8 cellular contexts compared by ENCODE assay signal in the genomic region with DNA sequence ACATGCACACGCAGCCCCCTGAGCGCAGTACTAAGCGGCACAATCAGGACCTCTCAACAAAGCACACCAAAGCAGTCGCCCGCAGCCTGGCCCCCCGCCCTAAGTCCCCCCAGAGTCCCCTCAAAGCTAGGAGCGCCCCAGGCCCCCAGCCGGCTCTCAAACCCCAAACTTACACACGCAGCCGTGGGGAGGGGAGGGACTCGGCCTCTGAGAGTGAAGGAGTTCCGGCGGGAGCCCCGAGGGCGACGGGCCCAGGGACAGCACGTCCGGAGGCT. TPM values are rescaled to one million over a fixed set of nuclear protein-coding genes. Genes with fewer than 3 reads are reported as not detected.
A peak's percentile ranks its signal among the peaks of the same experiment; 100 is the strongest.
DNase-seq lines count a peak whose midpoint lies in the region; ATAC-seq and TF ChIP-seq lines count a peak whose summit lies in the region.

No MANE protein-coding gene starts in this region.

- H3K27ac Mint-ChIP-seq in Caco-2 (ENCODE audit: unreplicated experiment) = peak overlapping the region; percentile 89

- intact Hi-C loops in Caco-2 (cut with micrococcal nuclease; ENCODE audit: unreplicated experiment) (no loop called here), psoas muscle (cut with DNase I) (no loop called here), posterior vena cava (cut with DNase I) (no loop called here), mucosa of descending colon (cut with DNase I, micrococcal nuclease) (no loop called here)

- BruUV-seq in Caco-2 (replicated peaks; lab: Mats Ljungman, UMichigan) = no TSS peak

- no peaks in the 10 kb centered on the region for H3K9me3 ChIP-seq in Caco-2
- peaks cover 2% of the 10 kb centered on the region for H3K9me3 ChIP-seq in SJSA1 (replicated peaks)
- no peaks in the 10 kb centered on the region for H3K9me3 ChIP-seq in psoas muscle
- no peaks in the 10 kb centered on the region for H3K9me3 ChIP-seq in mucosa of descending colon

- no peak for DNase-seq in Caco-2
- DNase-seq in SJSA1 (ENCODE audit: low read depth in 1 of 2, low spot score in 2 of 2) = no peak
- no peak for DNase-seq in fibroblast of pulmonary artery (ENCODE audit: low read depth)
- DNase-seq in psoas muscle = no peak
- DNase-seq in posterior vena cava (ENCODE audit: low spot score) = no peak
- no peak for DNase-seq in mucosa of descending colon
- no peak for DNase-seq in NCI-H1092 treated with DMSO at 0.1 percent for 48 hours (lab: John Stamatoyannopoulos, UW)

- no peaks in the 10 kb centered on the region for H3K27me3 ChIP-seq in Caco-2 (replicated peaks; ENCODE audit: control insufficient read depth, insufficient read depth, low read length)
- no peaks in the 10 kb centered on the region for H3K27me3 ChIP-seq in SJSA1 (replicated peaks)
- H3K27me3 ChIP-seq in psoas muscle (ENCODE audit: insufficient read depth in 3 of 3, low read length in 2 of 3) = peaks cover 0 to 100% (median 72%) of the 10 kb centered on the region in 3 donors

- TF ChIP-seq CTCF in Caco-2 (IDR thresholded peaks at IDR 0.05; ENCODE audit: insufficient read depth in 1 of 2, low read depth in 1 of 2, low read length in 1 of 2, severe bottlenecking in 1 of 2, unreplicated experiment in 1 of 2) (no peak), fibroblast of pulmonary artery (IDR thresholded peaks at IDR 0.05; ENCODE audit: low read length, missing control alignments) (no peak), psoas muscle (IDR thresholded peaks at IDR 0.05) (no peak), mucosa of descending colon (IDR thresholded peaks at IDR 0.05) (no peak)

- peak overlapping the region; percentile 94 for H3K27ac ChIP-seq in SJSA1
- H3K27ac ChIP-seq in psoas muscle = peak overlapping the region; percentile 68

- peak overlapping the region; percentile 93 for H3K4me3 Mint-ChIP-seq in Caco-2 (ENCODE audit: unreplicated experiment)

- no peak for ATAC-seq in psoas muscle
- ATAC-seq in mucosa of descending colon = no peak
- no peak for ATAC-seq in GM19328 (IDR thresholded peaks at IDR 0.05; ENCODE audit: unreplicated experiment)

- CTCF ChIA-PET in Caco-2 (lab: Charles Lee) = interaction anchor here (1.0 kb wide), 1 partner anchor 10 kb away, joined by 6 read pairs; no protein-coding TSS in a partner anchor

- POLR2A ChIA-PET in Caco-2 (lab: Charles Lee) = no interaction called here

- no peaks in the 10 kb centered on the region for H3K27me3 Mint-ChIP-seq in Caco-2 (ENCODE audit: insufficient read depth, unreplicated experiment)

- H3K4me1 Mint-ChIP-seq in Caco-2 (ENCODE audit: low read depth, unreplicated experiment) = no peaks in the 10 kb centered on the region

- H3K4me3 ChIP-seq in Caco-2 (ENCODE audit: low read depth, low read length) (peak overlapping the region; percentile 71), SJSA1 (peak overlapping the region; percentile 84), fibroblast of pulmonary artery (replicated peaks; ENCODE audit: low read depth, low read length) (peak overlapping the region; percentile 84), psoas muscle (peak overlapping the region; percentile 73), mucosa of descending colon (no peak overlapping the region)

- H3K36me3 ChIP-seq in Caco-2 (ENCODE audit: control insufficient read depth, insufficient read depth, low read length) = no peaks in the 10 kb centered on the region
- peaks cover 64% of the 10 kb centered on the region for H3K36me3 ChIP-seq in SJSA1
- no peaks in the 10 kb centered on the region for H3K36me3 ChIP-seq in psoas muscle (ENCODE audit: insufficient read depth in 1 of 2, low read depth in 1 of 2)
- H3K36me3 ChIP-seq in mucosa of descending colon (ENCODE audit: low read depth) = no peaks in the 10 kb centered on the region

- H3K4me1 ChIP-seq in Caco-2 (peaks cover 11% of the 10 kb centered on the region), SJSA1 (replicated peaks) (peaks cover 62% of the 10 kb centered on the region), psoas muscle (peaks cover 49% of the 10 kb centered on the region), mucosa of descending colon (ENCODE audit: low read depth) (peaks cover 41% of the 10 kb centered on the region)

- H3K9me3 Mint-ChIP-seq in Caco-2 (ENCODE audit: unreplicated experiment) = no peaks in the 10 kb centered on the region

- 0 to 2% (median 1%) methylated on average over 13 to 18 of the region's 18 CpGs for WGBS in psoas muscle, 3 donors

- peaks cover 9% of the 10 kb centered on the region for H3K36me3 Mint-ChIP-seq in Caco-2 (ENCODE audit: insufficient read depth, unreplicated experiment)

RNA-seq across cellular contexts. Expression of gene GATA2, which starts 5.5 kb away (rescaled TPM):
- total RNA-seq in Caco-2 (2022) (12.5 and 13.3 TPM in 2 replicates), psoas muscle (1 to 10 TPM; 5.4 to 8.8 (median 7.1) TPM), posterior vena cava (10 to 100 TPM; 11.6 to 11.9 TPM), mucosa of descending colon (10 to 100 TPM in 1 of 3 donors, 1 to 10 TPM in 2; 1.6 to 10.1 (median 8.8) TPM)
- total RNA-seq in SJSA1 (2014; rRNA removed; shearing (Covaris generic)) = 14.9 and 15.5 TPM in 2 replicates
- polyA plus RNA-seq in psoas muscle = 1 to 10 TPM; 4.2 to 7.4 (median 6.5) TPM

RNA-seq across cellular contexts. Expression of gene DNAJB8, which starts 20.8 kb away (rescaled TPM):
- total RNA-seq in Caco-2 (2022) (not detected in 2 replicates), psoas muscle (not detected), posterior vena cava (not detected), mucosa of descending colon (not detected)
- total RNA-seq in SJSA1 (2014; rRNA removed; shearing (Covaris generic)) = not detected in 2 replicates
- not detected for polyA plus RNA-seq in psoas muscle
